ENCODE assay signal across 2 cellular contexts in the genomic region with DNA sequence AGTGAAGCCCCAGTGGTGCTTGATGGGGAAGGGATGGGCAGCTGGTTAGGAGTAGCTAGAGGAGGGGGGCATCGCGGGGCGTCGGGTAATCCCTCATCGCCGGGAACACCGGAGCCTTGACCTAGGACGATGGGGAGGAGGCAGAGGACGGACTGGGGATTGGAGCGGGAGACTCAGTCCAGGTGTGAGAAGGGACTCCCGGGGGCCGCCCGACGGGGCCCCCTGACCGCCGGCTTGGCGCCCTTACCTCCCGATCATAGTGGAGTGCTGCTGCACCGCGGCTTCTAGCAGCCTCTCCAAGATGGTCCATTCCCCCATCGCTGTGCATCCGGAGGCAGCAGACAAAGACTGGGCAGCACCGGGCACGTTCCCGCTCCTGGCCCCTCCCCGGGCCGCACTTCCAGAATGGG.
TF ChIP-seq lines count a peak whose summit lies in the region.

No MANE protein-coding gene starts in this region.

TF ChIP-seq in H1, 55 proteins besides CTCF, POLR2A, EP300 and RAD21:
- no peak for TF ChIP-seq SRF (IDR thresholded peaks at IDR 0.05; ENCODE audit: low read depth, low read length)
- 0 out of 2 replicates have a peak, but pooled peaks have one; percentile 8 for TF ChIP-seq YY1 (IDR thresholded peaks at IDR 0.05; ENCODE audit: low read depth, low read length)
- peak; percentile 42 for TF ChIP-seq EZH2 (IDR thresholded peaks at IDR 0.05; ENCODE audit: low read depth, low read length, severe bottlenecking)
- TF ChIP-seq TEAD4 (IDR thresholded peaks at IDR 0.05; ENCODE audit: low read depth, low read length), result no peak
- TF ChIP-seq RXRA (IDR thresholded peaks at IDR 0.05; ENCODE audit: insufficient read depth, low read depth, low read length), result no peak
- TF ChIP-seq JUND (IDR thresholded peaks at IDR 0.05; ENCODE audit: low read length), result no peak
- no peak for TF ChIP-seq CBX8 (IDR thresholded peaks at IDR 0.05; ENCODE audit: borderline replicate concordance, low read depth, low read length)
- TF ChIP-seq ZNF274 (IDR thresholded peaks at IDR 0.05; ENCODE audit: borderline replicate concordance, extremely low read depth, low read length), result no peak
- TF ChIP-seq SIX5 (IDR thresholded peaks at IDR 0.05; ENCODE audit: low read depth, low read length), result no peak
- no peak for TF ChIP-seq KDM1A (IDR thresholded peaks at IDR 0.05; ENCODE audit: borderline replicate concordance, low read length)
- 0 out of 2 replicates have a peak, but pooled peaks have one; percentile 5 for TF ChIP-seq TAF1 (IDR thresholded peaks at IDR 0.05; ENCODE audit: low read depth, low read length)
- peak; percentile 6 for TF ChIP-seq KDM4A (IDR thresholded peaks at IDR 0.05; ENCODE audit: low read depth, low read length, severe bottlenecking)
- TF ChIP-seq, protein P1, sequence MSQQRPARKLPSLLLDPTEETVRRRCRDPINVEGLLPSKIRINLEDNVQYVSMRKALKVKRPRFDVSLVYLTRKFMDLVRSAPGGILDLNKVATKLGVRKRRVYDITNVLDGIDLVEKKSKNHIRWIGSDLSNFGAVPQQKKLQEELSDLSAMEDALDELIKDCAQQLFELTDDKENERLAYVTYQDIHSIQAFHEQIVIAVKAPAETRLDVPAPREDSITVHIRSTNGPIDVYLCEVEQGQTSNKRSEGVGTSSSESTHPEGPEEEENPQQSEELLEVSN (IDR thresholded peaks at IDR 0.05), result peak; percentile 7; the same call in 1 of the 2 replicates
TF ChIP-seq in H1: peak in this region for 5.

TF ChIP-seq in neural cell, 6 proteins besides CTCF, POLR2A, EP300 and RAD21:
- TF ChIP-seq MXI1 (conservative IDR thresholded peaks at IDR 0.05; ENCODE audit: poor library complexity, severe bottlenecking) (no peak), EZH2 (IDR thresholded peaks at IDR 0.05; ENCODE audit: borderline replicate concordance, insufficient read depth, low read length, poor library complexity, severe bottlenecking) (no peak), SMC3 (conservative IDR thresholded peaks at IDR 0.05; ENCODE audit: poor library complexity) (no peak), TAF1 (IDR thresholded peaks at IDR 0.05; ENCODE audit: low read depth) (no peak), POLR2AphosphoS5 (IDR thresholded peaks at IDR 0.05) (peak; percentile 5)
